ENCODE assay signal across 20 cellular contexts in the genomic region with DNA sequence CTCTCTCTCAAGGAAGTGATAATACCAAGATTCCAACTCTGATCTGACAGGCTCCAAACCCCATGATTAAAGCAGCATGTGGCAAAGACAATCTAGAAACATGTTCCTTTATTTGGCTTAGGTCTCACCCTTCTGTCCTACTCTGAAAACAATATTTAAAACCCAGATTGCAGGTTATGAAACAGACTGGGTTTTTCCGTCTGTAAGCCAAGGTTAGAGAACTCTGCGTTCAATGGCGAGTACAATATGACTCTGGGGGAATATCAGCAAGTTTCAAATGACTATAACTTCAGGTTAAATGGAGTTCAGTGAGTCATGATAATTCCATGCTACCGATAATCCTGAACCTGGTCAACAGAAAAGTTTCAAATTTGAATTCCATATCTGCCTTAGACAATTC. TPM values are rescaled to one million over a fixed set of nuclear protein-coding genes. Genes with fewer than 3 reads are reported as not detected.
DNase-seq lines count a peak whose midpoint lies in the region; ATAC-seq and TF ChIP-seq lines count a peak whose summit lies in the region.
"Had no signal": no experiment of that assay in that cellular context is flagged by ENCODE, and none has a peak within 500 bp of the region (broad histone marks: within the 10 kb centered on the region; RNA-seq: fewer than 3 reads in every experiment).

No MANE protein-coding gene starts in this region.

- no peaks in the 10 kb centered on the region for H4K20me1 ChIP-seq in hepatocyte (ENCODE audit: insufficient read depth, poor library complexity, severe bottlenecking)

- H3K36me3 Mint-ChIP-seq in activated T-helper 17 cell treated with anti-CD3 and anti-CD28 coated beads, Interleukin-2, amount 50 U/mL, for 72 hours (ENCODE audit: low read depth): peaks cover 18% of the 10 kb centered on the region

- H3K9me2 ChIP-seq in hepatocyte (replicated peaks; ENCODE audit: insufficient read depth): no peaks in the 10 kb centered on the region

- H3K36me3 ChIP-seq in GM06990 (ENCODE audit: control insufficient read depth, insufficient read depth, low read length) (no peaks in the 10 kb centered on the region), hepatocyte (replicated peaks; ENCODE audit: insufficient read depth, low read depth) (no peaks in the 10 kb centered on the region)
- H3K36me3 ChIP-seq: breast epithelium, Peyer's patch, WERI-Rb-1 had no signal

- ATAC-seq in GM19025 (IDR thresholded peaks at IDR 0.05; ENCODE audit: low read depth, unreplicated experiment) (peak; percentile 59), HG02678 (IDR thresholded peaks at IDR 0.05; ENCODE audit: unreplicated experiment) (peak; percentile 64)
- peak; percentile 16 for ATAC-seq in activated T-helper 17 cell treated with anti-CD3 and anti-CD28 coated beads, Interleukin-2, amount 50 U/mL, for 72 hours (replicated peaks)
- ATAC-seq: activated CD8-positive, alpha-beta memory T cell treated with anti-CD3 and anti-CD28 coated beads, Interleukin-2, amount 10 ng/mL, durations not matched to agents 7 days and 5 days had no signal

- no peak overlapping the region for H2AFZ ChIP-seq in hepatocyte

- TF ChIP-seq POLR2A in erythroblast (IDR thresholded peaks at IDR 0.05; ENCODE audit: low read length): no peak

- peaks cover 13% of the 10 kb centered on the region for H3K4me1 Mint-ChIP-seq in activated T-helper 17 cell treated with anti-CD3 and anti-CD28 coated beads, Interleukin-2, amount 50 U/mL, for 72 hours
- H3K4me1 Mint-ChIP-seq: activated CD8-positive, alpha-beta memory T cell treated with anti-CD3 and anti-CD28 coated beads, Interleukin-2, amount 10 ng/mL, durations not matched to agents 7 days and 5 days had no signal

- no peak overlapping the region for H3K4me3 ChIP-seq in GM06990 (replicated peaks; ENCODE audit: low read depth, low read length)
- H3K4me3 ChIP-seq in hepatocyte: no peak overlapping the region
- H3K4me3 ChIP-seq: breast epithelium, Peyer's patch had no signal

- DNase-seq in GM06990 (ENCODE audit: extremely low read depth, insufficient read length): peak; percentile 8
- DNase-seq in NCI-H446 (lab: John Stamatoyannopoulos, UW): no peak
- DNase-seq in NCI-H2107 treated with DMSO at 0.1 percent for 48 hours (lab: John Stamatoyannopoulos, UW; ENCODE audit: unreplicated experiment): no peak
- no peak for DNase-seq in hepatocyte (ENCODE audit: low spot score)
- no peak for DNase-seq in erythroblast (lab: John Stamatoyannopoulos, UW)
- DNase-seq: activated CD8-positive, alpha-beta memory T cell treated with anti-CD3 and anti-CD28 coated beads, Interleukin-2, amount 10 ng/mL, durations not matched to agents 7 days and 5 days; activated naive CD4-positive, alpha-beta T cell treated with anti-CD3 and anti-CD28 coated beads, Interleukin-2, amount 10 ng/mL, durations not matched to agents 7 days and 5 days; Caco-2; GF-D8; H9; KG1; NCI-H1436 treated with DMSO at 0.1 percent for 48 hours; NCI-H526 treated with DMSO at 0.1 percent for 48 hours; Peyer's patch; SW 1271; WERI-Rb-1 had no signal

- no peak overlapping the region for H3K4me3 Mint-ChIP-seq in activated T-helper 17 cell treated with anti-CD3 and anti-CD28 coated beads, Interleukin-2, amount 50 U/mL, for 72 hours
- H3K4me3 Mint-ChIP-seq: activated CD8-positive, alpha-beta memory T cell treated with anti-CD3 and anti-CD28 coated beads, Interleukin-2, amount 10 ng/mL, durations not matched to agents 7 days and 5 days; activated naive CD4-positive, alpha-beta T cell treated with anti-CD3 and anti-CD28 coated beads, Interleukin-2, amount 10 ng/mL, durations not matched to agents 7 days and 5 days; H9 had no signal

- H3K27me3 ChIP-seq in GM06990 (replicated peaks; ENCODE audit: control insufficient read depth, insufficient read depth, low read length) (no peaks in the 10 kb centered on the region), hepatocyte (no peaks in the 10 kb centered on the region)
- H3K27me3 ChIP-seq: breast epithelium, Peyer's patch had no signal

- WGBS in hepatocyte (ENCODE audit: low lambda C conversion rate, missing lambda C conversion rate): 92% methylated on average over 4 of the region's 4 CpGs

- H3K27me3 Mint-ChIP-seq in activated T-helper 17 cell treated with anti-CD3 and anti-CD28 coated beads, Interleukin-2, amount 50 U/mL, for 72 hours: no peaks in the 10 kb centered on the region
- H3K27me3 Mint-ChIP-seq: activated CD8-positive, alpha-beta memory T cell treated with anti-CD3 and anti-CD28 coated beads, Interleukin-2, amount 10 ng/mL, durations not matched to agents 7 days and 5 days; activated naive CD4-positive, alpha-beta T cell treated with anti-CD3 and anti-CD28 coated beads, Interleukin-2, amount 10 ng/mL, durations not matched to agents 7 days and 5 days had no signal

- H3K27ac ChIP-seq in hepatocyte: no peak overlapping the region
- H3K27ac ChIP-seq: breast epithelium, Peyer's patch, WERI-Rb-1 had no signal

- no peak overlapping the region for H3K27ac Mint-ChIP-seq in activated T-helper 17 cell treated with anti-CD3 and anti-CD28 coated beads, Interleukin-2, amount 50 U/mL, for 72 hours
- H3K27ac Mint-ChIP-seq: activated CD8-positive, alpha-beta memory T cell treated with anti-CD3 and anti-CD28 coated beads, Interleukin-2, amount 10 ng/mL, durations not matched to agents 7 days and 5 days; activated naive CD4-positive, alpha-beta T cell treated with anti-CD3 and anti-CD28 coated beads, Interleukin-2, amount 10 ng/mL, durations not matched to agents 7 days and 5 days; H9 had no signal

- no peak for TF ChIP-seq CTCF in GM06990 (IDR thresholded peaks at IDR 0.05; ENCODE audit: insufficient read depth, low read length, poor library complexity, severe bottlenecking)
- TF ChIP-seq CTCF in hepatocyte (IDR thresholded peaks at IDR 0.05; ENCODE audit: poor library complexity): no peak

- H3K9me3 Mint-ChIP-seq in activated T-helper 17 cell treated with anti-CD3 and anti-CD28 coated beads, Interleukin-2, amount 50 U/mL, for 72 hours: no peaks in the 10 kb centered on the region
- H3K9me3 Mint-ChIP-seq: activated naive CD4-positive, alpha-beta T cell treated with anti-CD3 and anti-CD28 coated beads, Interleukin-2, amount 10 ng/mL, durations not matched to agents 7 days and 5 days; H9 had no signal

- H3K4me2 ChIP-seq in hepatocyte: no peak overlapping the region

- no peaks in the 10 kb centered on the region for H3K4me1 ChIP-seq in hepatocyte (ENCODE audit: insufficient read depth)
- H3K4me1 ChIP-seq: breast epithelium, Caco-2, Peyer's patch had no signal

- H3K9me3 ChIP-seq in hepatocyte (ENCODE audit: low read depth): no peaks in the 10 kb centered on the region
- H3K9me3 ChIP-seq: breast epithelium, Caco-2, Peyer's patch had no signal

- H3K79me2 ChIP-seq in hepatocyte: peaks cover 6% of the 10 kb centered on the region

RNA-seq across cellular contexts. Expression of a gene that starts 50.8 kb away (rescaled TPM):
- total RNA-seq in activated T-helper 17 cell treated with anti-CD3 and anti-CD28 coated beads, Interleukin-2, amount 50 U/mL, for 72 hours: 10 to 100 TPM; 21.8 to 32.5 TPM
- 31.0 and 38.6 TPM in 2 replicates for total RNA-seq in hepatocyte
- polyA plus RNA-seq in hepatocyte: 20.5 and 27.2 TPM in 2 replicates

RNA-seq across cellular contexts. Expression of a gene that starts 51.0 kb away (rescaled TPM):
- total RNA-seq in activated T-helper 17 cell treated with anti-CD3 and anti-CD28 coated beads, Interleukin-2, amount 50 U/mL, for 72 hours: 100 to 1,000 TPM in 1 of 2 donors, 10 to 100 TPM in 1; 99.9 to 137 TPM
- total RNA-seq in hepatocyte: 68.8 and 82.4 TPM in 2 replicates
- 24.3 and 27.1 TPM in 2 replicates for polyA plus RNA-seq in hepatocyte
